8 cellular contexts compared by ENCODE assay signal in the genomic region with DNA sequence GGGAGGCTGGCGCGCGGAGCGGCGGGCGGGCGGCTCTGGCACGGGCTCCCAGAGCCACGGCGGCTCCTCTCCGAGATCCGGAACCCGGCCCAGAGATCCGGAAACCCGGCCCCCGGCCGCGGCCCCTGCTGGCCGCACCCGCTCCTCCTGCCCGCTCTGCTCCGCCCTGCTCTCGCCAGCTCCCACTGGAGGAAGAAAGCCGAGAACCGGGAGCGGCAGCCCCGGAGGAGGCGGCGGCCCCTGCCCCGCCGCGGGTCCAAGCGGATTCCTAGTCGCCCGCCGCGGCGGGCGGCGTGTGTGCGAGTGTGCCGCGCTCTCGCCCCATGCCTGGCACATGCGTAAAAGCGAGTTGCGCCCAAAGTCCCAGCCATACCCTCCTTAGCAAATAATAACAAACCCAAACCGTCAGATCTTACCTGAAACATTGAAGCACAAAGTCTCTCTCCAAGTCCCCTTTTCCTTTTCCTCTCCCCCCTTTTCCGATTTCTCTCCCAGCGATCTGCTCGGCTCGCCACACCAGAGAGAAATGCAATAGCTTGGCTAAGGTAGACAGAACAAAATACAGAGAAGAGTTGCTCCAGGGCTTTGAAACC.
DNase-seq lines count a peak whose midpoint lies in the region; FAIRE-seq and TF ChIP-seq lines count a peak whose summit lies in the region.

No MANE protein-coding gene starts in this region.

- H3K27ac ChIP-seq in H9 (ENCODE audit: insufficient read length, low read depth, low read length) (no peak overlapping the region), muscle layer of colon (ENCODE audit: low read depth, low read length) (peak overlapping the region; percentile 78)

- no CpG with 5 or more reads among the region's 52 CpGs for WGBS in H9 (ENCODE audit: extremely low coverage, insufficient read length, low lambda C conversion rate)

- H2AK5ac ChIP-seq in H9 (ENCODE audit: insufficient read length, low read length) = no peak overlapping the region

- H2BK5ac ChIP-seq in H9 (ENCODE audit: insufficient read length, low read length) = no peak overlapping the region

- peaks cover 46 to 51% of the 10 kb centered on the region in 2 experiments for H3K4me1 Mint-ChIP-seq in H9

- H3K4me1 ChIP-seq in H9 (ENCODE audit: insufficient read depth, low read length) (peaks cover 3% of the 10 kb centered on the region; the same call in 1 of the 2 replicates), muscle layer of colon (ENCODE audit: insufficient read depth, low read length) (peaks cover 22% of the 10 kb centered on the region)

- H4K20me1 ChIP-seq in H9 (ENCODE audit: control insufficient read depth, insufficient read depth, insufficient read length) = no peaks in the 10 kb centered on the region

- H3K4me3 ChIP-seq in WI38 (ENCODE audit: low read depth, low read length) (peak overlapping the region; percentile 59), fibroblast of mammary gland (ENCODE audit: control insufficient read depth, low read depth, low read length) (peak overlapping the region; percentile 55), muscle layer of colon (ENCODE audit: low read depth in 1 of 2, low read length in 2 of 2) (peak overlapping the region; percentile 72 to 73)

- DNase-seq in NCI-H524 (lab: John Stamatoyannopoulos, UW) (peak; percentile 37 to 59), NCI-H524 treated with DMSO at 0.1 percent for 48 hours (lab: John Stamatoyannopoulos, UW) (no peak), H9 (peak; percentile 55), NCI-H146 (lab: John Stamatoyannopoulos, UW) (peak; percentile 74), fibroblast of mammary gland (ENCODE audit: low read depth) (peak; percentile 49), urothelium cell line (ENCODE audit: low spot score) (peak; percentile 49)

- H3K23ac ChIP-seq in H9 (ENCODE audit: insufficient read length, low read depth, low read length) = no peak overlapping the region

- peak overlapping the region; percentile 84 to 95 for H3K4me3 Mint-ChIP-seq in H9

- H4K91ac ChIP-seq in H9 (ENCODE audit: insufficient read length, low read depth, low read length) = no peak overlapping the region

- H3K27ac Mint-ChIP-seq in H9 = peak overlapping the region; percentile 59 to 85 (median 72); a peak in 6 of 7 replicates

- H3K9me3 ChIP-seq in H9 (ENCODE audit: control insufficient read depth, low read depth, low read length) (no peaks in the 10 kb centered on the region), muscle layer of colon (ENCODE audit: low read length) (no peaks in the 10 kb centered on the region)

- H2AFZ ChIP-seq in H9 (ENCODE audit: low read length) = peak overlapping the region; percentile 79

- no peak overlapping the region for H2BK120ac ChIP-seq in H9 (ENCODE audit: low read depth, low read length, poor library complexity, severe bottlenecking)

- H3K56ac ChIP-seq in H9 (ENCODE audit: insufficient read length, low read depth, low read length) = no peak overlapping the region

- H3K14ac ChIP-seq in H9 (ENCODE audit: insufficient read depth, low read length) = peak overlapping the region; percentile 74; the same call in 1 of the 2 replicates

- peak overlapping the region; percentile 91 for H3K4me2 ChIP-seq in H9 (ENCODE audit: insufficient read depth, insufficient read length, low read length)

- no peak overlapping the region for H4K5ac ChIP-seq in H9 (ENCODE audit: insufficient read length, low read depth, low read length)

- no peaks in the 10 kb centered on the region for H3K36me3 ChIP-seq in muscle layer of colon (ENCODE audit: insufficient read depth, low read length)

- H3K9ac ChIP-seq in H9 (ENCODE audit: extremely low read depth, insufficient read length, low read length) (peak overlapping the region; percentile 70), muscle layer of colon (ENCODE audit: low read length) (peak overlapping the region; percentile 11)

- peaks cover 14% of the 10 kb centered on the region for H3K23me2 ChIP-seq in H9 (ENCODE audit: insufficient read length, low read depth, low read length, poor library complexity, severe bottlenecking)

- no peak for FAIRE-seq in urothelium cell line (lab: Jason Lieb, UNC)

- H3T11ph ChIP-seq in H9 (ENCODE audit: low read length) = no peak overlapping the region

- no peaks in the 10 kb centered on the region; a peak in 1 of 5 replicates for H3K9me3 Mint-ChIP-seq in H9

- H3K27me3 Mint-ChIP-seq in H9 (ENCODE audit: low read depth) = peaks cover 44% of the 10 kb centered on the region

- H3K36me3 Mint-ChIP-seq in H9 (ENCODE audit: insufficient read depth in 1 of 3, low read depth in 3 of 3) = no peaks in the 10 kb centered on the region

- H3K4ac ChIP-seq in H9 (ENCODE audit: low read depth, low read length) = no peak overlapping the region

- H2BK12ac ChIP-seq in H9 (ENCODE audit: insufficient read length, low read depth, low read length) = no peak overlapping the region

- no peak overlapping the region for H2BK15ac ChIP-seq in H9 (ENCODE audit: low read depth, low read length)

- H4K8ac ChIP-seq in H9 (replicated peaks; ENCODE audit: insufficient read length, low read depth, low read length) = no peak overlapping the region

- H2BK20ac ChIP-seq in H9 (ENCODE audit: low read depth, low read length, poor library complexity, severe bottlenecking) = no peak overlapping the region

- peaks cover 7% of the 10 kb centered on the region for H3K27me3 ChIP-seq in H9 (ENCODE audit: insufficient read depth, low read length)
- no peaks in the 10 kb centered on the region for H3K27me3 ChIP-seq in muscle layer of colon (ENCODE audit: control insufficient read depth in 1 of 2, insufficient read depth in 2 of 2, low read length in 2 of 2)

- TF ChIP-seq CTCF in H9 (conservative IDR thresholded peaks at IDR 0.05) (peak; percentile 27; the same call in 1 of the 3 replicates), WI38 (IDR thresholded peaks at IDR 0.05; ENCODE audit: low read depth, low read length) (no peak), fibroblast of mammary gland (conservative IDR thresholded peaks at IDR 0.05; ENCODE audit: control insufficient read depth, insufficient read depth, low read depth, low read length) (no peak)

- peak overlapping the region; percentile 74 for H3K18ac ChIP-seq in H9 (ENCODE audit: insufficient read length, low read depth, low read length)

- no peaks in the 10 kb centered on the region for H3K79me2 ChIP-seq in H9 (ENCODE audit: insufficient read depth, low read length)

- H3K79me1 ChIP-seq in H9 (ENCODE audit: insufficient read depth, low read depth, low read length, poor library complexity, severe bottlenecking) = no peaks in the 10 kb centered on the region
